Comparison of ENCODE assay signal across 31 cellular contexts in genomic region chr1:191618202-191618601, GRCh38.
"Had no signal": no experiment of that assay in that cellular context is flagged by ENCODE, and none has a peak within 500 bp of the region (broad histone marks: within the 10 kb centered on the region; RNA-seq: fewer than 3 reads in every experiment).

No MANE protein-coding gene starts in this region.

- H3K36me3 ChIP-seq: colonic mucosa, esophagus muscularis mucosa, neural progenitor cell, stomach, thoracic aorta, tibial nerve, upper lobe of left lung had no signal

- H3K79me2 ChIP-seq: parathyroid adenoma had no signal

- H3K27ac Mint-ChIP-seq: dendritic cell treated with granulocyte-macrophage colony-stimulating factor and Interleukin-4, amounts not matched to agents 40 ng/mL and 50 ng/mL, for 4 days; endodermal cell; immature natural killer cell; memory B cell; natural killer cell treated with Interleukin-12 subunit alpha and Interleukin-12 subunit beta and Interleukin-15 and Interleukin-18, amount 100 ng/mL, for 72 hours; neural progenitor cell; progenitor cell of endocrine pancreas; stimulated activated effector memory CD8-positive, alpha-beta T cell treated with anti-CD3 and anti-CD28 coated beads, Interleukin-12 subunit alpha, Interleukin-12 subunit beta, amount 100 ng/mL, for 72 hours had no signal

- H3K4me1 Mint-ChIP-seq: endodermal cell; immature natural killer cell; memory B cell; naive B cell; neural progenitor cell; stimulated activated effector memory CD8-positive, alpha-beta T cell treated with anti-CD3 and anti-CD28 coated beads, Interleukin-12 subunit alpha, Interleukin-12 subunit beta, amount 100 ng/mL, for 72 hours had no signal

- H3K27me3 ChIP-seq: colonic mucosa, esophagus muscularis mucosa, neural progenitor cell, stomach, tibial nerve, upper lobe of left lung had no signal

- H3K27ac ChIP-seq: colonic mucosa, esophagus muscularis mucosa, neural progenitor cell, parathyroid adenoma, stomach, thoracic aorta, tibial nerve, upper lobe of left lung had no signal

- H2AFZ ChIP-seq: neural progenitor cell, parathyroid adenoma had no signal

- H3K36me3 Mint-ChIP-seq: immature natural killer cell; memory B cell; naive B cell; natural killer cell treated with Interleukin-12 subunit alpha and Interleukin-12 subunit beta and Interleukin-15 and Interleukin-18, amount 100 ng/mL, for 72 hours; neural progenitor cell; stimulated activated effector memory CD8-positive, alpha-beta T cell treated with anti-CD3 and anti-CD28 coated beads, Interleukin-12 subunit alpha, Interleukin-12 subunit beta, amount 100 ng/mL, for 72 hours had no signal

- FAIRE-seq: endothelial cell of umbilical vein, urothelium cell line had no signal

- DNase-seq: colonic mucosa; effector CD8-positive, alpha-beta T cell; endodermal cell; foreskin melanocyte; glutamatergic neuron; hypothalamus; immature natural killer cell; islet precursor cell; kidney glomerular epithelial cell; naive B cell; stimulated activated CD4-positive, alpha-beta T cell treated with anti-CD3 and anti-CD28 coated beads, Interleukin-2, amount 100 ng/mL, for 24 hours; stimulated activated CD4-positive, alpha-beta T cell treated with anti-CD3 and anti-CD28 coated beads, Interleukin-4, amount 100 ng/mL, for 24 hours; stimulated activated naive CD4-positive, alpha-beta T cell treated with Interleukin-2 at 50 U/mL for 16 hours; stomach; substantia nigra; upper lobe of left lung had no signal

- H3K9me3 Mint-ChIP-seq: endodermal cell, neural progenitor cell had no signal

- H3K27me3 Mint-ChIP-seq: dendritic cell treated with granulocyte-macrophage colony-stimulating factor and Interleukin-4, amounts not matched to agents 40 ng/mL and 50 ng/mL, for 4 days; memory B cell; naive B cell; natural killer cell treated with Interleukin-12 subunit alpha and Interleukin-12 subunit beta and Interleukin-15 and Interleukin-18, amount 100 ng/mL, for 72 hours; progenitor cell of endocrine pancreas had no signal

- H3K9me3 ChIP-seq: colonic mucosa, esophagus muscularis mucosa, stomach, thoracic aorta, upper lobe of left lung had no signal

- H3K4me1 ChIP-seq: colonic mucosa, esophagus muscularis mucosa, neural progenitor cell, parathyroid adenoma, stomach, tibial nerve, upper lobe of left lung had no signal

- H3K9ac ChIP-seq: neural progenitor cell, parathyroid adenoma had no signal

- ATAC-seq: left lobe of liver; natural killer cell treated with Interleukin-12 subunit alpha and Interleukin-12 subunit beta and Interleukin-15 and Interleukin-18, amount 100 ng/mL, for 72 hours; sciatic nerve; stimulated activated effector memory CD8-positive, alpha-beta T cell treated with anti-CD3 and anti-CD28 coated beads, Interleukin-12 subunit alpha, Interleukin-12 subunit beta, amount 100 ng/mL, for 72 hours had no signal

- H3K4me2 ChIP-seq: neural progenitor cell had no signal

- H3K4me3 Mint-ChIP-seq: dendritic cell treated with granulocyte-macrophage colony-stimulating factor and Interleukin-4, amounts not matched to agents 40 ng/mL and 50 ng/mL, for 4 days; endodermal cell; immature natural killer cell; memory B cell; naive B cell; natural killer cell treated with Interleukin-12 subunit alpha and Interleukin-12 subunit beta and Interleukin-15 and Interleukin-18, amount 100 ng/mL, for 72 hours; neural progenitor cell; stimulated activated effector memory CD8-positive, alpha-beta T cell treated with anti-CD3 and anti-CD28 coated beads, Interleukin-12 subunit alpha, Interleukin-12 subunit beta, amount 100 ng/mL, for 72 hours had no signal

- H3K4me3 ChIP-seq: colonic mucosa, esophagus muscularis mucosa, lung, neural progenitor cell, stomach, thoracic aorta, tibial nerve, upper lobe of left lung had no signal
